In the genomic region with DNA sequence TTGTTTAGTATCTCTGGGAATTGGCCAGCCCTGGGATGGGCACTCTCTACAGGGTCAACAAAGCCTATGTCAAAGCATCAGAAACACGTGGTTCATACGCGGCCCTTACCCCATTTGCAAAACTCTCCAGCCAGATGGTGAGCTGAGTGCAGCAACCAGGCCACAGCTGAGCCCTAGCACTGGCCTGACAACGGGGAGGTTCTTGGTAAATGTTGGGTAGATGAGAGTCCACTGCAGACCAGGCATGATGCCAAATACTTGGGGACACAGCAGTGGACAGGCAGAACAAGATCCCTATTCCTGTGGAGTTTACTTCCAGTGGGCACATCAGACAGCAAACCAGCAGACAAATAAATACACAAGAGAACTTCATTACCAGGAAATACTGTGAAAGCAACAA, we compare ENCODE assay signal across 18 cellular contexts.
DNase-seq lines count a peak whose midpoint lies in the region; ATAC-seq and TF ChIP-seq lines count a peak whose summit lies in the region.
"Had no signal": no experiment of that assay in that cellular context is flagged by ENCODE, and none has a peak within 500 bp of the region (broad histone marks: within the 10 kb centered on the region; RNA-seq: fewer than 3 reads in every experiment).

No MANE protein-coding gene starts in this region.

- no peak for DNase-seq in GM23248
- no peak for DNase-seq in IMR-90
- DNase-seq in osteoblast (ENCODE audit: insufficient read length, low spot score, missing footprints), result no peak
- DNase-seq in thyroid gland, result peak; percentile 15 to 20
- DNase-seq in activated CD4-positive, alpha-beta memory T cell treated with anti-CD3 and anti-CD28 coated beads, Interleukin-2, amount 10 ng/mL, durations not matched to agents 7 days and 5 days, result no peak
- DNase-seq in Calu3, result no peak
- DNase-seq: Caco-2; CD4-positive, CD25-positive, alpha-beta regulatory T cell; CD8-positive, alpha-beta T cell; DMS 273 treated with DMSO at 0.1 percent for 48 hours; DMS79; GDM1 had no signal

- peaks cover 8% of the 10 kb centered on the region for H3K27me3 ChIP-seq in GM23248 (replicated peaks; ENCODE audit: insufficient read depth)
- H3K27me3 ChIP-seq in IMR-90 (ENCODE audit: control insufficient read depth, insufficient read depth, low read length), result 0 out of 2 replicates have a peak, but pooled peaks cover 2% of the 10 kb centered on the region
- H3K27me3 ChIP-seq in osteoblast (ENCODE audit: insufficient read depth, low read length), result no peaks in the 10 kb centered on the region
- H3K27me3 ChIP-seq in thyroid gland, result no peaks in the 10 kb centered on the region
- H3K27me3 ChIP-seq: BLaER1 had no signal

- no peak for TF ChIP-seq RAD21 in IMR-90 (IDR thresholded peaks at IDR 0.05; ENCODE audit: low read length)

- no peak overlapping the region for H3K4me2 ChIP-seq in GM23248 (ENCODE audit: unreplicated experiment)
- no peak overlapping the region for H3K4me2 ChIP-seq in IMR-90 (ENCODE audit: low read depth, low read length)
- no peak overlapping the region for H3K4me2 ChIP-seq in osteoblast (ENCODE audit: insufficient read depth, low read length)

- no peak overlapping the region for H3K4me3 Mint-ChIP-seq in activated T-helper 17 cell treated with anti-CD3 and anti-CD28 coated beads, Interleukin-2, amount 50 U/mL, for 72 hours
- H3K4me3 Mint-ChIP-seq in activated CD4-positive, alpha-beta memory T cell treated with anti-CD3 and anti-CD28 coated beads, Interleukin-2, amount 10 ng/mL, durations not matched to agents 7 days and 5 days, result no peak overlapping the region
- H3K4me3 Mint-ChIP-seq in Calu3 (ENCODE audit: low read depth, unreplicated experiment), result no peak overlapping the region
- H3K4me3 Mint-ChIP-seq: B cell; CD4-positive, CD25-positive, alpha-beta regulatory T cell; CD8-positive, alpha-beta T cell had no signal

- H3K9me2 ChIP-seq in GM23248 (ENCODE audit: insufficient read depth), result no peaks in the 10 kb centered on the region

- no peaks in the 10 kb centered on the region for H3K79me1 ChIP-seq in IMR-90 (ENCODE audit: low read depth in 1 of 2, low read length in 2 of 2)

- H3K4me3 ChIP-seq in GM23248 (no peak overlapping the region), IMR-90 (ENCODE audit: insufficient read depth, low read depth, low read length) (no peak overlapping the region), osteoblast (ENCODE audit: insufficient read depth, low read length) (no peak overlapping the region), thyroid gland (replicated peaks in 1 of 3) (no peak overlapping the region)
- H3K4me3 ChIP-seq: BLaER1, GM12878, HAP-1 had no signal

- CTCF ChIA-PET in IMR-90 (lab: Yijun Ruan, JAX), result no interaction called here
- CTCF ChIA-PET in activated CD4-positive, alpha-beta memory T cell treated with anti-CD3 and anti-CD28 coated beads, Interleukin-2, amount 10 ng/mL, durations not matched to agents 7 days and 5 days (lab: Charles Lee), result no interaction called here
- CTCF ChIA-PET in Calu3 (lab: Charles Lee), result no interaction called here

- no peak for ATAC-seq in IMR-90 (ENCODE audit: low read depth)
- ATAC-seq in activated T-helper 17 cell treated with anti-CD3 and anti-CD28 coated beads, Interleukin-2, amount 50 U/mL, for 72 hours (replicated peaks), result no peak
- ATAC-seq: CD8-positive, alpha-beta T cell; GM12878 had no signal

- no peak overlapping the region for H4K5ac ChIP-seq in IMR-90 (ENCODE audit: low read depth, low read length)

- no peak overlapping the region for H2AK9ac ChIP-seq in IMR-90 (replicated peaks; ENCODE audit: low read depth, low read length, poor library complexity)

- peaks cover 19% of the 10 kb centered on the region for H3K27me3 Mint-ChIP-seq in activated T-helper 17 cell treated with anti-CD3 and anti-CD28 coated beads, Interleukin-2, amount 50 U/mL, for 72 hours
- peaks cover 11% of the 10 kb centered on the region for H3K27me3 Mint-ChIP-seq in activated CD4-positive, alpha-beta memory T cell treated with anti-CD3 and anti-CD28 coated beads, Interleukin-2, amount 10 ng/mL, durations not matched to agents 7 days and 5 days
- H3K27me3 Mint-ChIP-seq in Calu3 (ENCODE audit: unreplicated experiment), result peaks cover 87% of the 10 kb centered on the region

- no peak overlapping the region for H2BK5ac ChIP-seq in IMR-90 (ENCODE audit: low read depth, low read length, poor library complexity, severe bottlenecking)

- 46 to 60% methylated on average over 4 of the region's 4 CpGs for WGBS in GM23248 (ENCODE audit: low coverage in 1 of 2, low lambda C conversion rate in 2 of 2, missing lambda C conversion rate in 2 of 2), 2 experiments
- 50% methylated on average over 1 of the region's 4 CpGs; no CpG with 5 or more reads in 1 of the 2 experiments for WGBS in IMR-90 (ENCODE audit: extremely low coverage in 2 of 2, insufficient read length in 1 of 2), 2 experiments
- WGBS in thyroid gland, 2 donors, result 69 to 77% methylated on average over 4 of the region's 4 CpGs

- H3K9me3 ChIP-seq in GM23248 (ENCODE audit: low read depth) (no peaks in the 10 kb centered on the region), IMR-90 (ENCODE audit: control insufficient read depth, insufficient read depth, low read length) (no peaks in the 10 kb centered on the region), osteoblast (ENCODE audit: low read depth, low read length) (peaks cover 5% of the 10 kb centered on the region), thyroid gland (no peaks in the 10 kb centered on the region)
- H3K9me3 ChIP-seq: BLaER1, Caco-2, HAP-1 had no signal

- dilution Hi-C loops in IMR-90 (cut with HindIII; ENCODE audit: low sequenced_read_pairs, unreplicated experiment), result no loop called here

- BruUV-seq in IMR-90 (replicated peaks; lab: Mats Ljungman, UMichigan), result no TSS peak
- BruUV-seq in Calu3 (replicated peaks; lab: Mats Ljungman, UMichigan), result no TSS peak

- no peak overlapping the region; the same call in 1 of the 2 replicates for H4K91ac ChIP-seq in IMR-90 (ENCODE audit: insufficient read depth, low read depth, low read length)

- in situ Hi-C loops in GM23248 (cut with MboI) (no loop called here), IMR-90 (cut with MboI; ENCODE audit: low sequenced_read_pairs) (no loop called here)

- H3K27ac ChIP-seq in GM23248, result peak overlapping the region; percentile 46; the same call in 1 of the 2 replicates
- no peak overlapping the region for H3K27ac ChIP-seq in IMR-90 (ENCODE audit: insufficient read depth, low read length)
- H3K27ac ChIP-seq in osteoblast (ENCODE audit: low read depth, low read length), result peak overlapping the region; percentile 85
- H3K27ac ChIP-seq in thyroid gland, result no peak overlapping the region
- H3K27ac ChIP-seq: BLaER1, C4-2B had no signal

- H3K27ac Mint-ChIP-seq in activated T-helper 17 cell treated with anti-CD3 and anti-CD28 coated beads, Interleukin-2, amount 50 U/mL, for 72 hours, result no peak overlapping the region
- H3K27ac Mint-ChIP-seq in activated CD4-positive, alpha-beta memory T cell treated with anti-CD3 and anti-CD28 coated beads, Interleukin-2, amount 10 ng/mL, durations not matched to agents 7 days and 5 days, result no peak overlapping the region
- no peak overlapping the region for H3K27ac Mint-ChIP-seq in Calu3 (ENCODE audit: unreplicated experiment)
- H3K27ac Mint-ChIP-seq: B cell; CD4-positive, CD25-positive, alpha-beta regulatory T cell; CD8-positive, alpha-beta T cell had no signal

- TF ChIP-seq CTCF in IMR-90 (conservative IDR thresholded peaks at IDR 0.05; ENCODE audit: low read depth, low read length), result no peak
- no peak for TF ChIP-seq CTCF in osteoblast (IDR thresholded peaks at IDR 0.05; ENCODE audit: extremely low read depth, low read depth, low read length)
- TF ChIP-seq CTCF in thyroid gland (IDR thresholded peaks at IDR 0.05), result no peak
- TF ChIP-seq CTCF in Calu3 (IDR thresholded peaks at IDR 0.05; ENCODE audit: unreplicated experiment), result no peak

- no peaks in the 10 kb centered on the region for H3K36me3 Mint-ChIP-seq in activated T-helper 17 cell treated with anti-CD3 and anti-CD28 coated beads, Interleukin-2, amount 50 U/mL, for 72 hours (ENCODE audit: low read depth)
- H3K36me3 Mint-ChIP-seq in activated CD4-positive, alpha-beta memory T cell treated with anti-CD3 and anti-CD28 coated beads, Interleukin-2, amount 10 ng/mL, durations not matched to agents 7 days and 5 days (ENCODE audit: low read depth), result no peaks in the 10 kb centered on the region
- no peaks in the 10 kb centered on the region for H3K36me3 Mint-ChIP-seq in Calu3 (ENCODE audit: insufficient read depth, unreplicated experiment)
- H3K36me3 Mint-ChIP-seq: CD4-positive, CD25-positive, alpha-beta regulatory T cell; CD8-positive, alpha-beta T cell had no signal

- H3K4ac ChIP-seq in IMR-90 (ENCODE audit: low read depth, low read length), result no peak overlapping the region

- no peak overlapping the region for H2AK5ac ChIP-seq in IMR-90 (ENCODE audit: low read depth, low read length)

- no peaks in the 10 kb centered on the region for H3K36me3 ChIP-seq in GM23248 (ENCODE audit: low read depth)
- H3K36me3 ChIP-seq in IMR-90 (ENCODE audit: control insufficient read depth, insufficient read depth, low read length), result no peaks in the 10 kb centered on the region
- no peaks in the 10 kb centered on the region for H3K36me3 ChIP-seq in osteoblast (ENCODE audit: insufficient read depth, low read length)
- H3K36me3 ChIP-seq in thyroid gland, result no peaks in the 10 kb centered on the region
- H3K36me3 ChIP-seq: BLaER1, HAP-1 had no signal

- POLR2A ChIA-PET in IMR-90 (lab: Charles Lee; ENCODE audit: unreplicated experiment), result no interaction called here
- POLR2A ChIA-PET in activated CD4-positive, alpha-beta memory T cell treated with anti-CD3 and anti-CD28 coated beads, Interleukin-2, amount 10 ng/mL, durations not matched to agents 7 days and 5 days (lab: Charles Lee), result no interaction called here

- H4K20me1 ChIP-seq in GM23248 (ENCODE audit: insufficient read depth) (no peaks in the 10 kb centered on the region), IMR-90 (ENCODE audit: insufficient read depth, low read length) (no peaks in the 10 kb centered on the region), osteoblast (ENCODE audit: insufficient read depth, low read length) (no peaks in the 10 kb centered on the region)
- H4K20me1 ChIP-seq: BLaER1 had no signal

- no peaks in the 10 kb centered on the region for H3K9me1 ChIP-seq in IMR-90 (ENCODE audit: insufficient read depth, low read length)

- no peak overlapping the region for H2BK15ac ChIP-seq in IMR-90 (ENCODE audit: low read depth, low read length)

- no peak overlapping the region for H3K56ac ChIP-seq in IMR-90 (ENCODE audit: extremely low read depth, insufficient read depth, low read length)

- no peak overlapping the region for H3K18ac ChIP-seq in IMR-90 (ENCODE audit: low read depth, low read length)

- peaks cover 4% of the 10 kb centered on the region for H3K9me3 Mint-ChIP-seq in activated T-helper 17 cell treated with anti-CD3 and anti-CD28 coated beads, Interleukin-2, amount 50 U/mL, for 72 hours
- no peaks in the 10 kb centered on the region for H3K9me3 Mint-ChIP-seq in activated CD4-positive, alpha-beta memory T cell treated with anti-CD3 and anti-CD28 coated beads, Interleukin-2, amount 10 ng/mL, durations not matched to agents 7 days and 5 days
- no peaks in the 10 kb centered on the region for H3K9me3 Mint-ChIP-seq in Calu3 (ENCODE audit: low read depth, unreplicated experiment)
- H3K9me3 Mint-ChIP-seq: CD8-positive, alpha-beta T cell had no signal

- no peaks in the 10 kb centered on the region for H3K4me1 Mint-ChIP-seq in activated T-helper 17 cell treated with anti-CD3 and anti-CD28 coated beads, Interleukin-2, amount 50 U/mL, for 72 hours
- no peaks in the 10 kb centered on the region for H3K4me1 Mint-ChIP-seq in activated CD4-positive, alpha-beta memory T cell treated with anti-CD3 and anti-CD28 coated beads, Interleukin-2, amount 10 ng/mL, durations not matched to agents 7 days and 5 days
- H3K4me1 Mint-ChIP-seq in Calu3 (ENCODE audit: low read depth, unreplicated experiment), result no peaks in the 10 kb centered on the region
- H3K4me1 Mint-ChIP-seq: B cell; CD4-positive, CD25-positive, alpha-beta regulatory T cell had no signal

- no peak overlapping the region; a peak in 1 of 4 replicates for H4K8ac ChIP-seq in IMR-90 (ENCODE audit: low read depth in 2 of 2, low read length in 2 of 2)

- TF ChIP-seq POLR2A in IMR-90 (IDR thresholded peaks at IDR 0.05; ENCODE audit: low read depth, low read length) (no peak), thyroid gland (IDR thresholded peaks at IDR 0.05) (no peak)

- H3K14ac ChIP-seq in IMR-90 (replicated peaks; ENCODE audit: low read depth, low read length), result no peak overlapping the region

- no peak overlapping the region for H3K23ac ChIP-seq in IMR-90 (ENCODE audit: low read depth, low read length)

- H3K9ac ChIP-seq in GM23248 (no peak overlapping the region), IMR-90 (ENCODE audit: low read depth, low read length) (no peak overlapping the region)
- H3K9ac ChIP-seq: BLaER1 had no signal

- H2AFZ ChIP-seq in GM23248, result no peak overlapping the region
- peak overlapping the region; percentile 56 for H2AFZ ChIP-seq in IMR-90 (replicated peaks; ENCODE audit: low read length, poor library complexity)
- H2AFZ ChIP-seq in osteoblast (ENCODE audit: low read length), result no peak overlapping the region

- H3F3A ChIP-seq in GM23248 (ENCODE audit: insufficient read depth), result no peaks in the 10 kb centered on the region

- 0 out of 2 replicates have a peak, but pooled peaks cover 5% of the 10 kb centered on the region for H3K4me1 ChIP-seq in GM23248 (ENCODE audit: insufficient read depth)
- H3K4me1 ChIP-seq in IMR-90 (ENCODE audit: control insufficient read depth, insufficient read depth, low read length), result no peaks in the 10 kb centered on the region
- H3K4me1 ChIP-seq in osteoblast (ENCODE audit: insufficient read depth, low read length), result peaks cover 22% of the 10 kb centered on the region
- H3K4me1 ChIP-seq in thyroid gland, result no peaks in the 10 kb centered on the region
- H3K4me1 ChIP-seq: Caco-2, HAP-1 had no signal

- intact Hi-C loops in IMR-90 (cut with micrococcal nuclease), result no loop called here
- intact Hi-C loops in thyroid gland (cut with DNase I), result no loop called here
- intact Hi-C loops in Calu3 (cut with micrococcal nuclease; ENCODE audit: unreplicated experiment), result no loop called here

- no peak overlapping the region for H2BK20ac ChIP-seq in IMR-90 (ENCODE audit: low read depth, low read length)

- no peak overlapping the region for H2BK120ac ChIP-seq in IMR-90 (ENCODE audit: low read depth, low read length)

- H3K79me2 ChIP-seq in GM23248 (ENCODE audit: insufficient read depth) (no peaks in the 10 kb centered on the region), osteoblast (ENCODE audit: insufficient read depth, low read length) (no peaks in the 10 kb centered on the region)

Comparison
In these comparisons a context has a peak if more than half of its experiments do, and no peak if none do; other contexts are left out.
1. DNase-seq: peak in thyroid gland (2 of 2); none in GM23248 (single experiment), IMR-90 (single experiment), osteoblast (single experiment), activated CD4-positive, alpha-beta memory T cell treated with anti-CD3 and anti-CD28 coated beads, Interleukin-2, amount 10 ng/mL, durations not matched to agents 7 days and 5 days (single experiment) and Calu3 (single experiment).
2. H3K27ac ChIP-seq: peak in GM23248 (single experiment) and osteoblast (single experiment); none in IMR-90 (single experiment) and thyroid gland (0 of 3).